Comparison of ENCODE assay signal across 25 cellular contexts in the genomic region with DNA sequence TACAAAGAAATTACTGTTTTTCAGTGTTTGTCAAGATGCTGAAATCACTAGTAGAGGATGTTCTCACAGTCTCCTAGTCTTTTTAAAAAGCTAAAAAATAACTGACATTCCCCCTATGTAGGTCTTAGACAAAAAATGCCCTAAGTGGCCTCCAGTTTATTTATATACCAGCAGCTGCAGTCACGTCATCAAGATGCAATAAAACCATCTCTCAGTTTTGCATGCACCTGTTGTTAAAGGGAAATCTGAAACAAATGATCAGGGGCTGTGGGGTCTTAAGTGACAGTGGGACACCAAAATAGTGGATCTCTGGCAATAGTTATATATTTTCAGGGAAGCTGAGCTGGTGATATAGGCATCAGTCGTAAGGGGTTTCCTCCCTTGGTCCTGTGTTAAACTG.
DNase-seq lines count a peak whose midpoint lies in the region; TF ChIP-seq lines count a peak whose summit lies in the region.
"Had no signal": no experiment of that assay in that cellular context is flagged by ENCODE, and none has a peak within 500 bp of the region (broad histone marks: within the 10 kb centered on the region; RNA-seq: fewer than 3 reads in every experiment).

No MANE protein-coding gene starts in this region.

- no peaks in the 10 kb centered on the region for H3K79me2 ChIP-seq in SU-DHL-6 (ENCODE audit: insufficient read depth, low read length)

- no peak overlapping the region for H3K27ac Mint-ChIP-seq in CD8-positive, alpha-beta memory T cell
- H3K27ac Mint-ChIP-seq in CD4-positive, alpha-beta memory T cell: no peak overlapping the region
- H3K27ac Mint-ChIP-seq: CD4-positive, alpha-beta T cell; IgD-negative memory B cell; T-helper 2 cell treated with Interferon-gamma antibody and Interleukin-4, amounts not matched to agents 5 μg/mL and 100 μg/mL, for 36 hours had no signal

- no peak overlapping the region for H3K27ac ChIP-seq in BLaER1
- H3K27ac ChIP-seq in SU-DHL-6 (ENCODE audit: low read depth, low read length): peak overlapping the region; percentile 78
- no peak overlapping the region for H3K27ac ChIP-seq in CD8-positive, alpha-beta memory T cell (ENCODE audit: low read depth, low read length)
- no peak overlapping the region for H3K27ac ChIP-seq in CD4-positive, alpha-beta memory T cell (ENCODE audit: low read depth, low read length)
- H3K27ac ChIP-seq: 22Rv1, KMS-11, SJSA1 had no signal

- H3K36me3 ChIP-seq in BLaER1 (no peaks in the 10 kb centered on the region), SU-DHL-6 (ENCODE audit: low read length) (no peaks in the 10 kb centered on the region)
- H3K36me3 ChIP-seq in CD8-positive, alpha-beta memory T cell (ENCODE audit: insufficient read depth, low read length): no peaks in the 10 kb centered on the region
- no peaks in the 10 kb centered on the region for H3K36me3 ChIP-seq in CD4-positive, alpha-beta memory T cell (ENCODE audit: insufficient read depth, low read length)
- H3K36me3 ChIP-seq: SJSA1 had no signal

- no peaks in the 10 kb centered on the region for H3K27me3 ChIP-seq in BLaER1
- H3K27me3 ChIP-seq in SU-DHL-6 (ENCODE audit: low read length): no peaks in the 10 kb centered on the region
- H3K27me3 ChIP-seq in CD8-positive, alpha-beta memory T cell (ENCODE audit: insufficient read depth, low read length, poor library complexity, severe bottlenecking): no peaks in the 10 kb centered on the region
- no peaks in the 10 kb centered on the region for H3K27me3 ChIP-seq in CD4-positive, alpha-beta memory T cell (ENCODE audit: insufficient read depth, low read length)
- H3K27me3 ChIP-seq: SJSA1 had no signal

- no peak overlapping the region for H3K4me3 Mint-ChIP-seq in CD8-positive, alpha-beta memory T cell
- no peak overlapping the region for H3K4me3 Mint-ChIP-seq in CD4-positive, alpha-beta memory T cell
- H3K4me3 Mint-ChIP-seq: CD4-positive, alpha-beta T cell; IgD-negative memory B cell; T-helper 2 cell treated with Interferon-gamma antibody and Interleukin-4, amounts not matched to agents 5 μg/mL and 100 μg/mL, for 36 hours had no signal

- peak overlapping the region; percentile 38; the same call in 1 of the 2 replicates for H3K4me2 ChIP-seq in BLaER1
- H3K4me2 ChIP-seq in SU-DHL-6 (ENCODE audit: low read depth, low read length, poor library complexity, severe bottlenecking): peak overlapping the region; percentile 55
- H3K4me2 ChIP-seq: KMS-11 had no signal

- intact Hi-C loops in CD4-positive, alpha-beta memory T cell (cut with micrococcal nuclease): no loop called here

- H3K4me1 ChIP-seq in BLaER1: peaks cover 13% of the 10 kb centered on the region
- H3K4me1 ChIP-seq in CD8-positive, alpha-beta memory T cell (ENCODE audit: insufficient read depth, low read length): no peaks in the 10 kb centered on the region
- H3K4me1 ChIP-seq in CD4-positive, alpha-beta memory T cell (ENCODE audit: insufficient read depth, low read length): no peaks in the 10 kb centered on the region
- H3K4me1 ChIP-seq: SJSA1 had no signal

- H3K9ac ChIP-seq in BLaER1: no peak overlapping the region
- H3K9ac ChIP-seq in SU-DHL-6 (ENCODE audit: low read length): peak overlapping the region; percentile 4; the same call in 1 of the 2 replicates
- H3K9ac ChIP-seq: KMS-11 had no signal

- H3K9me2 ChIP-seq in SU-DHL-6 (replicated peaks; ENCODE audit: insufficient read depth, low read length): no peaks in the 10 kb centered on the region

- peaks cover 0 to 26% (median 5%) of the 10 kb centered on the region in 5 donors for H3K9me3 Mint-ChIP-seq in CD8-positive, alpha-beta memory T cell
- peaks cover 0 to 5% (median 2%) of the 10 kb centered on the region in 8 donors for H3K9me3 Mint-ChIP-seq in CD4-positive, alpha-beta memory T cell
- H3K9me3 Mint-ChIP-seq: CD4-positive, alpha-beta T cell; T-helper 2 cell treated with Interferon-gamma antibody and Interleukin-4, amounts not matched to agents 5 μg/mL and 100 μg/mL, for 36 hours had no signal

- no peak for TF ChIP-seq CTCF in SU-DHL-6 (IDR thresholded peaks at IDR 0.05; ENCODE audit: insufficient read depth, low read length, poor library complexity, severe bottlenecking)

- H3K4me3 ChIP-seq in BLaER1: no peak overlapping the region
- peak overlapping the region; percentile 11 for H3K4me3 ChIP-seq in SU-DHL-6 (ENCODE audit: insufficient read depth, low read length, poor library complexity, severe bottlenecking)
- H3K4me3 ChIP-seq in CD8-positive, alpha-beta memory T cell (ENCODE audit: low read length): no peak overlapping the region
- H3K4me3 ChIP-seq in CD4-positive, alpha-beta memory T cell (ENCODE audit: low read length in 2 of 2): no peak overlapping the region
- H3K4me3 ChIP-seq: SJSA1 had no signal

- peak; percentile 29 for DNase-seq in DMS53 (lab: John Stamatoyannopoulos, UW)
- DNase-seq in DMS53 treated with DMSO at 0.1 percent for 48 hours (lab: John Stamatoyannopoulos, UW; ENCODE audit: unreplicated experiment): no peak
- peak; percentile 35 for DNase-seq in NCI-H526 treated with DMSO at 0.1 percent for 48 hours (lab: John Stamatoyannopoulos, UW)
- DNase-seq in CD8-positive, alpha-beta memory T cell: no peak
- no peak for DNase-seq in CD4-positive, alpha-beta memory T cell
- no peak for DNase-seq in cortex of kidney (lab: John Stamatoyannopoulos, UW)
- DNase-seq: ACHN; CD4-positive, alpha-beta T cell; DMS 273 treated with DMSO at 0.1 percent for 48 hours; DND-41; NCI-H1092; NCI-H1694; NCI-H2029 treated with DMSO at 0.1 percent for 48 hours; NCI-H2171; NCI-H226; NCI-H524; NCI-H82; T-helper 1 cell had no signal

- H3K9me3 ChIP-seq in BLaER1 (no peaks in the 10 kb centered on the region), SU-DHL-6 (ENCODE audit: insufficient read depth, low read length) (no peaks in the 10 kb centered on the region)
- H3K9me3 ChIP-seq in CD8-positive, alpha-beta memory T cell (ENCODE audit: low read length): no peaks in the 10 kb centered on the region
- H3K9me3 ChIP-seq in CD4-positive, alpha-beta memory T cell (ENCODE audit: control insufficient read depth in 1 of 2, low read length in 2 of 2): no peaks in the 10 kb centered on the region
- H3K9me3 ChIP-seq: SJSA1 had no signal

- no peaks in the 10 kb centered on the region for H3K36me3 Mint-ChIP-seq in CD8-positive, alpha-beta memory T cell
- H3K36me3 Mint-ChIP-seq in CD4-positive, alpha-beta memory T cell: no peaks in the 10 kb centered on the region
- H3K36me3 Mint-ChIP-seq: IgD-negative memory B cell had no signal

- CTCF ChIA-PET in CD8-positive, alpha-beta memory T cell (lab: Charles Lee): no interaction called here
- CTCF ChIA-PET in CD4-positive, alpha-beta memory T cell (lab: Charles Lee; ENCODE audit: partially characterized antibody): no interaction called here

- H3K4me1 Mint-ChIP-seq in CD8-positive, alpha-beta memory T cell: no peaks in the 10 kb centered on the region
- H3K4me1 Mint-ChIP-seq in CD4-positive, alpha-beta memory T cell: no peaks in the 10 kb centered on the region
- H3K4me1 Mint-ChIP-seq: IgD-negative memory B cell had no signal

- POLR2A ChIA-PET in CD8-positive, alpha-beta memory T cell (lab: Charles Lee): no interaction called here
- POLR2A ChIA-PET in CD4-positive, alpha-beta memory T cell (lab: Charles Lee; ENCODE audit: partially characterized antibody): no interaction called here

- H2AFZ ChIP-seq in SU-DHL-6 (ENCODE audit: low read depth, low read length, severe bottlenecking): peak overlapping the region; percentile 22

- peaks cover 5% of the 10 kb centered on the region for H3F3A ChIP-seq in SU-DHL-6 (ENCODE audit: insufficient read depth)

- no peaks in the 10 kb centered on the region for H3K27me3 Mint-ChIP-seq in CD8-positive, alpha-beta memory T cell
- H3K27me3 Mint-ChIP-seq in CD4-positive, alpha-beta memory T cell: no peaks in the 10 kb centered on the region
- H3K27me3 Mint-ChIP-seq: CD4-positive, alpha-beta T cell; IgD-negative memory B cell had no signal

- H4K20me1 ChIP-seq in BLaER1 (no peaks in the 10 kb centered on the region), SU-DHL-6 (ENCODE audit: low read depth, low read length) (no peaks in the 10 kb centered on the region)

Comparison
In these comparisons a context has a peak if more than half of its experiments do, and no peak if none do; other contexts are left out.
1. DNase-seq: peak in DMS53 (single experiment) and NCI-H526 treated with DMSO at 0.1 percent for 48 hours (single experiment); none in DMS53 treated with DMSO at 0.1 percent for 48 hours (single experiment), CD8-positive, alpha-beta memory T cell (0 of 5), CD4-positive, alpha-beta memory T cell (0 of 5) and cortex of kidney (single experiment).